In genomic region chr2:216991563-216991962, GRCh38 we compare ENCODE assay signal across 16 cellular contexts.
A peak's percentile ranks its signal among the peaks of the same experiment; 100 is the strongest.
DNase-seq lines count a peak whose midpoint lies in the region; ATAC-seq and TF ChIP-seq lines count a peak whose summit lies in the region.
"Had no signal": no experiment of that assay in that cellular context is flagged by ENCODE, and none has a peak within 500 bp of the region (broad histone marks: within the 10 kb centered on the region; RNA-seq: fewer than 3 reads in every experiment).

No MANE protein-coding gene starts in this region.

- H3K36me3 ChIP-seq in left ventricle myocardium inferior: no peaks in the 10 kb centered on the region
- H3K36me3 ChIP-seq: neutrophil had no signal

- peak overlapping the region; percentile 27 for H3K27ac ChIP-seq in left ventricle myocardium inferior (replicated peaks)
- H3K27ac ChIP-seq: neutrophil had no signal

- DNase-seq in left ventricle myocardium inferior (peak; percentile 57), cardiac septum (ENCODE audit: low spot score) (no peak), dedifferentiated amniotic fluid mesenchymal stem cell (ENCODE audit: extremely low spot score) (peak; percentile 15), left kidney (ENCODE audit: low read depth, low spot score) (peak; percentile 48), kidney glomerular epithelial cell (lab: John Stamatoyannopoulos, UW) (no peak), NCI-H128 (lab: John Stamatoyannopoulos, UW; ENCODE audit: unreplicated experiment) (no peak)
- DNase-seq: activated CD4-positive, alpha-beta T cell treated with anti-CD3 and anti-CD28 coated beads for 48 hours; COR-L47; HFFc6; hypothalamus; NCI-H774 had no signal

- ATAC-seq in HG03175 (IDR thresholded peaks at IDR 0.05; ENCODE audit: unreplicated experiment): no peak
- no peak for ATAC-seq in GM18498 (IDR thresholded peaks at IDR 0.05; ENCODE audit: unreplicated experiment)
- ATAC-seq: esophagus mucosa, Panc1 had no signal

- intact Hi-C loops in left ventricle myocardium inferior (cut with micrococcal nuclease): no loop called here
- intact Hi-C loops in cardiac septum (cut with DNase I): loop anchor here (10.0 kb wide), 1 partner anchor 523 kb away; no protein-coding TSS in a partner anchor

- H3K4me3 ChIP-seq in left ventricle myocardium inferior: no peak overlapping the region

- H3K9me3 ChIP-seq in left ventricle myocardium inferior (replicated peaks): no peaks in the 10 kb centered on the region
- H3K9me3 ChIP-seq: neutrophil had no signal

- no peak for TF ChIP-seq CTCF in left ventricle myocardium inferior (IDR thresholded peaks at IDR 0.05; ENCODE audit: borderline replicate concordance)

- no peaks in the 10 kb centered on the region for H3K27me3 ChIP-seq in left ventricle myocardium inferior (ENCODE audit: low read depth)
- H3K27me3 ChIP-seq: neutrophil had no signal

- H3K4me1 ChIP-seq in left ventricle myocardium inferior: peaks cover 44% of the 10 kb centered on the region

Comparison
In these comparisons a context has a peak if more than half of its experiments do, and no peak if none do; other contexts are left out.
1. DNase-seq: peak in left ventricle myocardium inferior (single experiment), dedifferentiated amniotic fluid mesenchymal stem cell (single experiment) and left kidney (single experiment); none in cardiac septum (single experiment), kidney glomerular epithelial cell (single experiment) and NCI-H128 (single experiment).